ENCODE assay signal across 14 cellular contexts in the genomic region with DNA sequence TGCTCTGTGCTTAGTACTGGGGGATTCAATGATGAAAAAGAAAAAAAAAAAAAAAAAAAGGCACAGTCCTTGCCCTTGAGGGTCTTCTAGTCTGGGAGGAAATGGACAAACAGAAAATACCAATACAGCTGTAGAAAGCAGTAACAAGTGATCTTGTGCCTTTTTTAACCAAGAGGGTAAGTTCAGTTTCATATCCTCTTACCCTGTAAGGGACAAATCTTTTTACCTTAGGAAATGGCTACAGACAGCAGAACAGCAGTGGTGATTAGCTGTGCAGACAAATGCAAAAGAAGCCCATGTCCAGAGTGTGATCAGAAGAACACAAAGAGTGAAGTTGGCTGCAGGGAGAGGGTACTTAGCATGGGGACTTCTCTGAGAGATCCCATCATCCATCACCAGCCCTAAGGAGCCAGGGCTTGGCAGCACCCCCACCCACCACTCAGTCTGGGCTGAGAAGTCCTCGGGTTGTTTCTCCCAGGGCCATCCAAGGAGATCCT.
DNase-seq lines count a peak whose midpoint lies in the region; ATAC-seq and TF ChIP-seq lines count a peak whose summit lies in the region.
"Had no signal": no experiment of that assay in that cellular context is flagged by ENCODE, and none has a peak within 500 bp of the region (broad histone marks: within the 10 kb centered on the region; RNA-seq: fewer than 3 reads in every experiment).

No MANE protein-coding gene starts in this region.

- POLR2A ChIA-PET in PC-9 (lab: Charles Lee; ENCODE audit: unreplicated experiment), result no interaction called here

- WGBS in right lobe of liver (ENCODE audit: insufficient coverage, low coverage, low lambda C conversion rate, missing lambda C conversion rate), result no CpG with 5 or more reads among the region's 1 CpG

- TF ChIP-seq POLR2A in right lobe of liver (IDR thresholded peaks at IDR 0.05), result no peak

- CTCF ChIA-PET in PC-9 (lab: Charles Lee), result no interaction called here

- no peaks in the 10 kb centered on the region for H3K9me3 ChIP-seq in right lobe of liver
- no peaks in the 10 kb centered on the region for H3K9me3 ChIP-seq in PC-9 (ENCODE audit: insufficient read depth, low read depth)
- H3K9me3 ChIP-seq: heart left ventricle had no signal

- no peaks in the 10 kb centered on the region for H4K20me1 ChIP-seq in PC-9 (ENCODE audit: insufficient read depth)

- H3K4me2 ChIP-seq in PC-9, result no peak overlapping the region

- no peaks in the 10 kb centered on the region for H3K79me2 ChIP-seq in PC-9 (ENCODE audit: low read depth)

- H3F3A ChIP-seq in PC-9 (ENCODE audit: insufficient read depth, low read depth), result no peaks in the 10 kb centered on the region; the same call in 1 of the 2 replicates

- no peak for DNase-seq in right lobe of liver
- DNase-seq in GOT3 (lab: John Stamatoyannopoulos, UW), result no peak
- no peak for DNase-seq in mucosa of gallbladder (ENCODE audit: low spot score)
- DNase-seq in PC-9, result no peak
- no peak for DNase-seq in stimulated activated CD4-positive, alpha-beta T cell treated with anti-CD3 and anti-CD28 coated beads, Interleukin-2, amount 100 ng/mL, for 24 hours
- DNase-seq: cerebellar nuclear complex; DND-41; heart left ventricle; naive thymus-derived CD8-positive, alpha-beta T cell; NCI-H1436; SHP77 treated with DMSO at 0.1 percent for 48 hours had no signal

- H2AFZ ChIP-seq in PC-9, result no peak overlapping the region

- H3K36me3 ChIP-seq in right lobe of liver, result no peaks in the 10 kb centered on the region
- H3K36me3 ChIP-seq in PC-9 (ENCODE audit: low read depth), result no peaks in the 10 kb centered on the region

- TF ChIP-seq CTCF in right lobe of liver (IDR thresholded peaks at IDR 0.05) (no peak), PC-9 (conservative IDR thresholded peaks at IDR 0.05) (no peak)

- H3K4me3 ChIP-seq in right lobe of liver (no peak overlapping the region), PC-9 (no peak overlapping the region)
- H3K4me3 ChIP-seq: heart left ventricle had no signal

- ATAC-seq in GM18519 (IDR thresholded peaks at IDR 0.05; ENCODE audit: low FRiP score, unreplicated experiment), result peak; percentile 35
- peak; percentile 77 for ATAC-seq in GM21529 (IDR thresholded peaks at IDR 0.05; ENCODE audit: unreplicated experiment)
- peak; percentile 51 for ATAC-seq in HG03460 (IDR thresholded peaks at IDR 0.05; ENCODE audit: unreplicated experiment)
- peak in 1 of 4 donors; percentile 5 for ATAC-seq in right lobe of liver
- ATAC-seq: naive thymus-derived CD8-positive, alpha-beta T cell had no signal

- BruUV-seq in PC-9 (replicated peaks; lab: Mats Ljungman, UMichigan), result no TSS peak

- intact Hi-C loops in right lobe of liver (cut with DNase I), result no loop called here
- intact Hi-C loops in PC-9 (cut with micrococcal nuclease; ENCODE audit: unreplicated experiment), result loop anchor here (10.0 kb wide), 1 partner anchor 549 kb away; no protein-coding TSS in a partner anchor

- H3K27ac ChIP-seq in right lobe of liver, result peak overlapping the region; percentile 42 to 66 (median 49)
- H3K27ac ChIP-seq in PC-9, result no peak overlapping the region
- H3K27ac ChIP-seq: heart left ventricle had no signal

- peaks cover 0 to 19% (median 10%) of the 10 kb centered on the region in 4 donors for H3K4me1 ChIP-seq in right lobe of liver
- peaks cover 7% of the 10 kb centered on the region for H3K4me1 ChIP-seq in PC-9 (replicated peaks; ENCODE audit: insufficient read depth)
- H3K4me1 ChIP-seq: heart left ventricle had no signal

- H3K9me2 ChIP-seq in PC-9 (ENCODE audit: insufficient read depth), result no peaks in the 10 kb centered on the region

- no peaks in the 10 kb centered on the region for H3K27me3 ChIP-seq in right lobe of liver
- H3K27me3 ChIP-seq in PC-9 (ENCODE audit: insufficient read depth, low read depth), result no peaks in the 10 kb centered on the region
- H3K27me3 ChIP-seq: heart left ventricle had no signal
